In genomic region chr7:77538186-77538907, GRCh38 we compare ENCODE assay signal across 1 cellular context.
TF ChIP-seq lines count a peak whose summit lies in the region.

No MANE protein-coding gene starts in this region.

TF ChIP-seq in liver, 16 proteins besides CTCF, POLR2A, EP300 and RAD21 (continued from another document):
- no peak for TF ChIP-seq FOXA1 (IDR thresholded peaks at IDR 0.05)
TF ChIP-seq in liver: peak in this region for 8.
